31 cellular contexts compared by ENCODE assay signal in the genomic region with DNA sequence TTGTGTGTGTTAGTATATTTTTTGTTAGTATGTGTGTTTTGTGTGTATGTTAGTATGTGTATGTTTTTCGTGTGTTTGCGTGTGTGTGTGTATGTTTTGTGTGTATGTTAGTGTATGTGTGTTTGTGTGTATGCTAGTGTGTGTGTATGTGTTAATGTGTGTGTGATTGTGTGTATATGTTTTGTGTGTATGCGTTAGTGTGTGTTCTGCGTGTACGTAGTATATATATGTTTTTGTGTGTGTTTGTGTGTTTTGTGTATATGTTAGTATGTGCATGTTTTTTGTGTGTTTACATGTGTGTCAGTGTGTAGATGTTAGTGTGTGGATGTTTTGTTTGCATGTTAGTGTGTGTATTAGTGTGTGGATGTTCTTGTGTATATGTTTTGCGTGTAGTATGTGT. TPM values are rescaled to one million over a fixed set of nuclear protein-coding genes. Genes with fewer than 3 reads are reported as not detected.
"Had no signal": no experiment of that assay in that cellular context is flagged by ENCODE, and none has a peak within 500 bp of the region (broad histone marks: within the 10 kb centered on the region; RNA-seq: fewer than 3 reads in every experiment).

No MANE protein-coding gene starts in this region.

- ATAC-seq: left cardiac atrium; left lobe of liver; lower lobe of right lung; naive thymus-derived CD8-positive, alpha-beta T cell; pancreas; sciatic nerve; stimulated activated naive B cell treated with anti-CD40 and anti-IgM and Interleukin-4, amounts not matched to agents 10 μg/mL and 1 μg/mL and 100 μg/mL, for 72 hours; stimulated activated naive CD8-positive, alpha-beta T cell treated with anti-CD3 and anti-CD28 coated beads, Interleukin-15, Interleukin-2, amounts not matched to agents 100 U/mL and 50 U/mL, for 24 hours had no signal

- H3K4me1 ChIP-seq: lower lobe of right lung, pancreas, testis, thyroid gland, upper lobe of left lung had no signal

- FAIRE-seq: keratinocyte, pancreas had no signal

- H3K36me3 ChIP-seq: lower lobe of right lung, pancreas, right atrium auricular region, stomach, thyroid gland, transverse colon, upper lobe of left lung, vagina had no signal

- H3K4me3 ChIP-seq: lower lobe of right lung, pancreas, right atrium auricular region, skin epidermis, stomach, testis, thyroid gland, transverse colon, upper lobe of left lung, vagina had no signal

- H3K27ac ChIP-seq: lower lobe of right lung, pancreas, skin epidermis, stomach, testis, thyroid gland, transverse colon, upper lobe of left lung, vagina had no signal

- DNase-seq: hippocampal formation; kidney glomerular epithelial cell; left cardiac atrium; lower lobe of right lung; mammary epithelial cell; mesenchymal stem cell; naive thymus-derived CD8-positive, alpha-beta T cell; nucleus accumbens; pancreas; posterior cingulate gyrus; stimulated activated CD4-positive, alpha-beta T cell treated with anti-CD3 and anti-CD28 coated beads, Interleukin-12 subunit alpha, Interleukin-12 subunit beta, amount 100 ng/mL, for 4 hours; stimulated activated CD4-positive, alpha-beta T cell treated with anti-CD3 and anti-CD28 coated beads, Interleukin-15, amount 100 ng/mL, for 24 hours; stimulated activated CD4-positive, alpha-beta T cell treated with anti-CD3 and anti-CD28 coated beads, Interleukin-2, amount 100 ng/mL, for 24 hours; stimulated activated CD4-positive, alpha-beta T cell treated with anti-CD3 and anti-CD28 coated beads, Interleukin-4, amount 100 ng/mL, for 1 hour; stimulated activated naive B cell treated with anti-CD40 and anti-IgM and Interleukin-4, amounts not matched to agents 10 μg/mL and 1 μg/mL and 100 μg/mL, for 72 hours; stimulated activated naive CD8-positive, alpha-beta T cell treated with anti-CD3 and anti-CD28 coated beads, Interleukin-15, Interleukin-2, amounts not matched to agents 100 U/mL and 50 U/mL, for 24 hours; stomach; testis; thyroid gland; transverse colon; upper lobe of left lung had no signal

- H3K27me3 ChIP-seq: right atrium auricular region, stomach, testis, thyroid gland, transverse colon, upper lobe of left lung, vagina had no signal

- H3K9me3 ChIP-seq: lower lobe of right lung, pancreas, right atrium auricular region, stomach, testis, thyroid gland, transverse colon, upper lobe of left lung, vagina had no signal

RNA-seq across cellular contexts. Expression of a gene that starts 29.6 kb away (rescaled TPM):
- total RNA-seq: left lobe of liver; liver; lower lobe of right lung; mammary epithelial cell; naive thymus-derived CD8-positive, alpha-beta T cell; osteoblast; pulmonary artery endothelial cell; renal cortical epithelial cell; upper lobe of left lung had no signal
- polyA plus RNA-seq: keratinocyte; liver; mammary epithelial cell; naive thymus-derived CD8-positive, alpha-beta T cell had no signal
